In the genomic region with DNA sequence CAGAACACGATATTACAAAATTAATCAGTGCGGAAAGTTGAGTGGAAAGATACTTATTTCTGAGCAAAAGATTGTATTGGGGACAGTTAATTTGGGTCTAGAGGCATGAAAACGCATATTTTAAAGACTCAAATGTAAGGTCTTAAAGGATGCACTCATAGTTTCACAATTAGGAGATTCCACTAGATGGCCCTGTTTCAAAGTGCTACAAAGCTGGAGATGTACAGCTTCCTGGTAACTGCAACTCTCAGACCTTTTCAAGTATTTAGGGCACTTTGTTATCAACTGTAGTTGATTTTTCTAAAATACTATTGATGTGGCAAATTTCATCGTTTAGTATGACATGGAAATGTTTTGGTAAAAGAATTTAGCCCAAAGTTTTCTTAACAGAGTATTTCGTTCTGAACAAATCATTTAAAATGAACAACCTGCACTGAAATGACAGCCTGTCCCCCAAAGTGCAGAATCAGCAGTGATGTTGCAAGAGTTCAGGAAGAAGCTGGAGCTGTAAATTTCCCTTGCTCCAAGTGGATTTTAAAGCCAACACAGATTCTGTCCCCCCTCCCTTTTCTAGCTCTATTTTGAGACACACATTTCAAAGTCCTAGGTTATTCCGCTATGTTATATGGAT, we compare ENCODE assay signal across 8 cellular contexts. TPM values are rescaled to one million over a fixed set of nuclear protein-coding genes. Genes with fewer than 3 reads are reported as not detected.
DNase-seq lines count a peak whose midpoint lies in the region; ATAC-seq and TF ChIP-seq lines count a peak whose summit lies in the region.

No MANE protein-coding gene starts in this region.

- DNase-seq in PC-3 (peak; percentile 68), psoas muscle (no peak)
- DNase-seq in stimulated activated CD4-positive, alpha-beta T cell treated with anti-CD3 and anti-CD28 coated beads, Interleukin-4, amount 100 ng/mL, for 1 hour = no peak

- TF ChIP-seq CTCF in 22Rv1 (IDR thresholded peaks at IDR 0.05) = peak; percentile 88
- peak; percentile 59 for TF ChIP-seq CTCF in GM12872 (IDR thresholded peaks at IDR 0.05; ENCODE audit: insufficient read depth, low read depth, low read length)
- peak; percentile 75 for TF ChIP-seq CTCF in PC-3 (conservative IDR thresholded peaks at IDR 0.05; ENCODE audit: low read depth, low read length)
- peak; percentile 32 for TF ChIP-seq CTCF in psoas muscle (IDR thresholded peaks at IDR 0.05)

- H3K4me3 ChIP-seq in PC-3 (ENCODE audit: low read length) = no peak overlapping the region
- no peak overlapping the region for H3K4me3 ChIP-seq in psoas muscle

- H3K36me3 ChIP-seq in PC-3 (ENCODE audit: low read depth, low read length) (no peaks in the 10 kb centered on the region), psoas muscle (ENCODE audit: insufficient read depth in 1 of 2, low read depth in 1 of 2) (no peaks in the 10 kb centered on the region)

- BruUV-seq in PC-3 (replicated peaks; lab: Mats Ljungman, UMichigan) = no TSS peak

- ATAC-seq in HG03442 (IDR thresholded peaks at IDR 0.05; ENCODE audit: unreplicated experiment) (peak; percentile 71), PC-3 (peak; percentile 72), esophagus mucosa (peak; percentile 64), psoas muscle (no peak), GM19023 (IDR thresholded peaks at IDR 0.05; ENCODE audit: unreplicated experiment) (no peak)

- WGBS in psoas muscle, 3 donors = 47 to 55% (median 49%) methylated on average over 6 of the region's 6 CpGs

- no peak overlapping the region for H3K27ac ChIP-seq in 22Rv1
- H3K27ac ChIP-seq in PC-3 (ENCODE audit: low read length) = no peak overlapping the region; the same call in none of the 2 replicates
- no peak overlapping the region for H3K27ac ChIP-seq in psoas muscle

- no peaks in the 10 kb centered on the region for H3K27me3 ChIP-seq in PC-3 (ENCODE audit: low read length)
- peaks cover 0 to 5% (median 0%) of the 10 kb centered on the region in 3 donors for H3K27me3 ChIP-seq in psoas muscle (ENCODE audit: insufficient read depth in 3 of 3, low read length in 2 of 3)

- H3K9ac ChIP-seq in PC-3 (ENCODE audit: low read length) = no peak overlapping the region; the same call in 1 of the 2 replicates

- no peak overlapping the region for H2AFZ ChIP-seq in PC-3 (ENCODE audit: low read length)

- H3K4me1 ChIP-seq in PC-3 (ENCODE audit: insufficient read depth, low read length) (peaks cover 15% of the 10 kb centered on the region), psoas muscle (no peaks in the 10 kb centered on the region)

- CTCF ChIA-PET in PC-3 (lab: Charles Lee) = interaction anchor here (0.6 to 1.6 kb wide), 6 partner anchors 83 to 379 kb away, joined by 3 to 10 read pairs (median 4); no protein-coding TSS in a partner anchor

- no peaks in the 10 kb centered on the region for H3F3A ChIP-seq in PC-3 (ENCODE audit: low read length, unreplicated experiment)

- H4K20me1 ChIP-seq in PC-3 (ENCODE audit: low read length) = no peaks in the 10 kb centered on the region

- H3K9me2 ChIP-seq in PC-3 (replicated peaks; ENCODE audit: low read length) = no peaks in the 10 kb centered on the region

- intact Hi-C loops in PC-3 (cut with micrococcal nuclease) (loop anchor here (1.0 kb wide), 2 partner anchors 115 to 379 kb away; no protein-coding TSS in a partner anchor), psoas muscle (cut with DNase I) (loop anchor here in 1 of 2 donors (2.0 kb wide), 1 partner anchor 378 kb away; no protein-coding TSS in a partner anchor)

- no peak overlapping the region for H3K4me2 ChIP-seq in PC-3 (ENCODE audit: low read length)

- H3K9me3 ChIP-seq in PC-3 (ENCODE audit: low read length) (no peaks in the 10 kb centered on the region), psoas muscle (no peaks in the 10 kb centered on the region)

- POLR2A ChIA-PET in PC-3 (lab: Charles Lee; ENCODE audit: unreplicated experiment) = no interaction called here

- H3K79me2 ChIP-seq in PC-3 (ENCODE audit: low read length) = no peaks in the 10 kb centered on the region

RNA-seq across cellular contexts. Expression of a gene that starts 16.2 kb away (rescaled TPM):
- 83.9 and 86.4 TPM in 2 replicates for total RNA-seq in PC-3 (2014; rRNA removed)
- 39.2 TPM for total RNA-seq in esophagus mucosa
- total RNA-seq in psoas muscle = 10 to 100 TPM; 59.6 to 75.4 (median 64.3) TPM
- polyA plus RNA-seq in psoas muscle = 10 to 100 TPM; 81.3 to 90.8 (median 88.5) TPM

RNA-seq across cellular contexts. Expression of a gene that starts 36.8 kb away (rescaled TPM):
- total RNA-seq in PC-3 (2014; rRNA removed) = 11.2 and 11.4 TPM in 2 replicates
- 8.8 TPM for total RNA-seq in esophagus mucosa
- total RNA-seq in psoas muscle = 10 to 100 TPM in 2 of 4 donors, 1 to 10 TPM in 2; 7.2 to 12.1 (median 9.1) TPM
- polyA plus RNA-seq in psoas muscle = 1 to 10 TPM; 6.2 to 9.8 (median 7.0) TPM

RNA-seq across cellular contexts. Expression of a gene that starts 37.1 kb away (rescaled TPM):
- total RNA-seq in PC-3 (2014; rRNA removed) (0.98 and 3.0 TPM in 2 replicates), esophagus mucosa (7.2 TPM), psoas muscle (10 to 100 TPM; 11.7 to 21.6 (median 16.1) TPM)
- polyA plus RNA-seq in psoas muscle = 1 to 10 TPM; 4.5 to 9.3 (median 8.5) TPM

RNA-seq across cellular contexts. Expression of a gene that starts 46.3 kb away (rescaled TPM):
- total RNA-seq in PC-3 (2014; rRNA removed) (0.23 TPM in 1 of 2 replicates, not detected in the other), esophagus mucosa (not detected), psoas muscle (not detected)
- polyA plus RNA-seq in psoas muscle = under 1 TPM in 1 of 3 donors, not detected in 2; under 0.01 TPM

Comparison
In these comparisons a context has a peak if more than half of its experiments do, and no peak if none do; other contexts are left out.
1. CTCF ChIP-seq: peak in every context shown above with its lines; median percentile 88 in 22Rv1; 75 in PC-3; 59 in GM12872; 32 in psoas muscle.
2. ATAC-seq: peak in HG03442 (single experiment), PC-3 (single experiment) and esophagus mucosa (single experiment); none in psoas muscle (0 of 4) and GM19023 (single experiment).